27 cellular contexts compared by ENCODE assay signal in genomic region chr2:138997849-138998517, GRCh38.
A peak's percentile ranks its signal among the peaks of the same experiment; 100 is the strongest.
DNase-seq lines count a peak whose midpoint lies in the region; ATAC-seq and TF ChIP-seq lines count a peak whose summit lies in the region.
"Had no signal": no experiment of that assay in that cellular context is flagged by ENCODE, and none has a peak within 500 bp of the region (broad histone marks: within the 10 kb centered on the region; RNA-seq: fewer than 3 reads in every experiment).

No MANE protein-coding gene starts in this region.

- no peaks in the 10 kb centered on the region for H3K9me3 ChIP-seq in adrenal gland (replicated peaks in 1 of 3)
- H3K9me3 ChIP-seq: A549, SJCRH30, tibial artery had no signal

- H3K27ac Mint-ChIP-seq in endothelial cell (ENCODE audit: unreplicated experiment): no peak overlapping the region
- H3K27ac Mint-ChIP-seq: CD14-positive monocyte; stimulated activated naive B cell treated with anti-CD40 and anti-IgM and Interleukin-4, amounts not matched to agents 10 μg/mL and 1 μg/mL and 100 μg/mL, for 72 hours had no signal

- intact Hi-C loops in adrenal gland (cut with DNase I): no loop called here

- H3K27me3 ChIP-seq in ACC112 (ENCODE audit: insufficient read depth, low read length) (no peaks in the 10 kb centered on the region), adrenal gland (no peaks in the 10 kb centered on the region)
- H3K27me3 ChIP-seq: SJCRH30, tibial artery had no signal

- no peaks in the 10 kb centered on the region for H3K36me3 ChIP-seq in ACC112 (ENCODE audit: insufficient read depth, low read length)
- no peaks in the 10 kb centered on the region for H3K36me3 ChIP-seq in adrenal gland (replicated peaks in 1 of 2)
- H3K36me3 ChIP-seq: SJCRH30, tibial artery had no signal

- H3K4me1 ChIP-seq in ACC112 (ENCODE audit: control insufficient read depth, insufficient read depth, low read length, unreplicated experiment) (peaks cover 8% of the 10 kb centered on the region), adrenal gland (replicated peaks in 1 of 2) (no peaks in the 10 kb centered on the region)
- H3K4me1 ChIP-seq: A549, SJCRH30, tibial artery had no signal

- ATAC-seq in GM21723 (IDR thresholded peaks at IDR 0.05; ENCODE audit: unreplicated experiment): no peak
- ATAC-seq: A549; esophagus mucosa; stimulated activated naive B cell treated with anti-CD40 and anti-IgM and Interleukin-4, amounts not matched to agents 10 μg/mL and 1 μg/mL and 100 μg/mL, for 72 hours had no signal

- no peaks in the 10 kb centered on the region for H3K27me3 Mint-ChIP-seq in endothelial cell (ENCODE audit: unreplicated experiment)
- H3K27me3 Mint-ChIP-seq: stimulated activated naive B cell treated with anti-CD40 and anti-IgM and Interleukin-4, amounts not matched to agents 10 μg/mL and 1 μg/mL and 100 μg/mL, for 72 hours had no signal

- no peak overlapping the region for H2AFZ ChIP-seq in ACC112 (ENCODE audit: low read length, unreplicated experiment)

- in situ Hi-C loops in astrocyte of the cerebellum (cut with HindIII; ENCODE audit: low sequenced_read_pairs): no loop called here

- no peaks in the 10 kb centered on the region for H3K36me3 Mint-ChIP-seq in endothelial cell (ENCODE audit: low read depth, unreplicated experiment)
- H3K36me3 Mint-ChIP-seq: CD14-positive monocyte; stimulated activated naive B cell treated with anti-CD40 and anti-IgM and Interleukin-4, amounts not matched to agents 10 μg/mL and 1 μg/mL and 100 μg/mL, for 72 hours had no signal

- DNase-seq in NCI-H226: peak; percentile 58
- peak; percentile 4 for DNase-seq in astrocyte of the cerebellum (ENCODE audit: low read depth)
- DNase-seq in iris pigment epithelial cell (ENCODE audit: low read depth): peak; percentile 32
- no peak for DNase-seq in adrenal gland
- no peak for DNase-seq in endothelial cell (ENCODE audit: low spot score)
- DNase-seq in NCI-H1092 treated with DMSO at 0.1 percent for 48 hours (lab: John Stamatoyannopoulos, UW): no peak
- DNase-seq: activated CD4-positive, alpha-beta T cell treated with anti-CD3 and anti-CD28 coated beads for 48 hours; activated CD8-positive, alpha-beta memory T cell treated with anti-CD3 and anti-CD28 coated beads, Interleukin-2, amount 50 U/mL, for 4 hours; activated gamma-delta T cell treated with Interleukin-2 at 50 U/mL for 16 hours; aorta; dermis blood vessel endothelial cell; DMS79 treated with DMSO at 0.1 percent for 48 hours; GOT3; KG1; midbrain; NCI-H1417; stimulated activated CD4-positive, alpha-beta T cell treated with anti-CD3 and anti-CD28 coated beads, Interleukin-15, amount 100 ng/mL, for 24 hours; stimulated activated naive B cell treated with anti-CD40 and anti-IgM and Interleukin-4, amounts not matched to agents 10 μg/mL and 1 μg/mL and 100 μg/mL, for 72 hours; T1000; tibial artery had no signal

- no peaks in the 10 kb centered on the region for H3K79me2 ChIP-seq in ACC112 (ENCODE audit: control insufficient read depth, insufficient read depth, low read length, unreplicated experiment)

- WGBS in adrenal gland, 4 donors: 56 to 68% (median 62%) methylated on average over 3 of the region's 3 CpGs

- TF ChIP-seq POLR2A in adrenal gland (IDR thresholded peaks at IDR 0.05): no peak

- H3K4me3 Mint-ChIP-seq in endothelial cell (ENCODE audit: unreplicated experiment): no peak overlapping the region
- H3K4me3 Mint-ChIP-seq: CD14-positive monocyte; neural crest cell; stimulated activated naive B cell treated with anti-CD40 and anti-IgM and Interleukin-4, amounts not matched to agents 10 μg/mL and 1 μg/mL and 100 μg/mL, for 72 hours had no signal

- TF ChIP-seq CTCF in astrocyte of the cerebellum (IDR thresholded peaks at IDR 0.05; ENCODE audit: low read depth, low read length, missing control alignments) (no peak), adrenal gland (IDR thresholded peaks at IDR 0.05) (no peak), endothelial cell (IDR thresholded peaks at IDR 0.05; ENCODE audit: unreplicated experiment) (no peak)

- no peaks in the 10 kb centered on the region for H3K4me1 Mint-ChIP-seq in endothelial cell (ENCODE audit: unreplicated experiment)
- H3K4me1 Mint-ChIP-seq: CD14-positive monocyte; neural crest cell; stimulated activated naive B cell treated with anti-CD40 and anti-IgM and Interleukin-4, amounts not matched to agents 10 μg/mL and 1 μg/mL and 100 μg/mL, for 72 hours had no signal

- no peaks in the 10 kb centered on the region for H3K9me3 Mint-ChIP-seq in endothelial cell (ENCODE audit: unreplicated experiment)
- H3K9me3 Mint-ChIP-seq: stimulated activated naive B cell treated with anti-CD40 and anti-IgM and Interleukin-4, amounts not matched to agents 10 μg/mL and 1 μg/mL and 100 μg/mL, for 72 hours had no signal

- H3K4me3 ChIP-seq in ACC112 (ENCODE audit: low read depth, low read length): no peak overlapping the region
- H3K4me3 ChIP-seq in astrocyte of the cerebellum (ENCODE audit: low read depth, low read length): no peak overlapping the region
- H3K4me3 ChIP-seq in adrenal gland: no peak overlapping the region
- H3K4me3 ChIP-seq: A549, SJCRH30, tibial artery had no signal

- 0 out of 2 replicates have a peak overlapping the region, but pooled peaks have one; percentile 24 for H3K27ac ChIP-seq in ACC112 (ENCODE audit: low read depth, low read length)
- H3K27ac ChIP-seq in adrenal gland: no peak overlapping the region
- H3K27ac ChIP-seq: A549, SJCRH30, tibial artery had no signal

Comparison
In these comparisons a context has a peak if more than half of its experiments do, and no peak if none do; other contexts are left out.
1. DNase-seq: peak in NCI-H226 (single experiment), astrocyte of the cerebellum (single experiment) and iris pigment epithelial cell (single experiment); none in adrenal gland (0 of 7), endothelial cell (single experiment) and NCI-H1092 treated with DMSO at 0.1 percent for 48 hours (single experiment).